10 cellular contexts compared by ENCODE assay signal in the genomic region with DNA sequence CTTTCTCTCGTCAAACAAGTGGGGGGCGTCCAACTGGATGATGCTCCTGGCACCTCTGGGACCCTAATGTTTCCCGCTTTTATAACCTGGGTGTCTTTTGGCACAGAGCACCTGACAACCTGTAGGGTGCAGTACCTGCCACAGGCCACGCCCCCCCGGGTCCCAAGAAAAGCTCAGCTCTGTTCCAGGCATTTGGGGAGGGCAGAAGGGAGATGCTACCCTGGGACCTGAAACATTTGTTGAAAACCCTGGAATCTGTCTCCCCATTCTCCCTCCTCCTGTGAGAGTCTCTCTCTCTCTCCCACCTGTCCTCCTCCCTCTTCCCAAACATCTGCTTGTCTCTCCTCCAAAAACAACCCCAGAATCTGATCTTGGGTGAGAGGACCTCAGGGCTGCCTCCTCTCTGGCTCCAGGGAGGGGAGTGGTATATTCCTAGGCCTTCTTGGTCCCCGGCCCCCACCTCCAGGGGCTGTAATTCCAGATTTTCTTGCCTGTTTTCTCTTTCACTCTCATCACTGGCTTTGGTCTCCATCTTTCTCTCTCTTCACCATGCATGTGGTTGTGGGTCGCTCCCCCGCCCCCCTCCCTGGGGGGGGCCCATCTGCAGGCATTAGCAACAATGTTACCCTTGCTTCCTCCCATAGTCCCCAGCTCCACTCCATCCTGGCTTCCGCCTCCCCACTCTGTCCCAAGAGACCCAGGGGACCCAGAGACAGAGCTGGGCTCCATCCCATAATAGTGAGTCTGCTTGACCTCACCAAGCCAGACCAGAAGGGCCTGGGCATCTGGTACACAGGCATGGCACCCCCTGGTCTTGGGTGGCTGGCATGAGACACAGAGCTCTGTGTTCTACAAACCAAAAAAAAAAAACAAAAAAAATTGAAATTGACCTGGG. TPM values are rescaled to one million over a fixed set of nuclear protein-coding genes. Genes with fewer than 3 reads are reported as not detected.
A peak's percentile ranks its signal among the peaks of the same experiment; 100 is the strongest.
DNase-seq lines count a peak whose midpoint lies in the region; ATAC-seq and TF ChIP-seq lines count a peak whose summit lies in the region.
"Had no signal": no experiment of that assay in that cellular context is flagged by ENCODE, and none has a peak within 500 bp of the region (broad histone marks: within the 10 kb centered on the region; RNA-seq: fewer than 3 reads in every experiment).

No MANE protein-coding gene starts in this region.

- intact Hi-C loops in PC-3 (cut with micrococcal nuclease): loop anchor here (10.0 kb wide), 1 partner anchor 295 kb away; no protein-coding TSS in a partner anchor

- H3K4me1 ChIP-seq in PC-3 (ENCODE audit: insufficient read depth, low read length): peaks cover 43% of the 10 kb centered on the region
- peaks cover 11 to 87% (median 61%) of the 10 kb centered on the region in 3 donors for H3K4me1 ChIP-seq in gastroesophageal sphincter

- H3K36me3 Mint-ChIP-seq in stimulated activated naive B cell treated with anti-CD40 and anti-IgM and Interleukin-4, amounts not matched to agents 10 μg/mL and 1 μg/mL and 100 μg/mL, for 72 hours: peaks cover 0 to 2% of the 10 kb centered on the region in 2 donors

- peak; percentile 30; the same call in 1 of the 2 replicates for TF ChIP-seq CTCF in PC-3 (conservative IDR thresholded peaks at IDR 0.05; ENCODE audit: low read depth, low read length)
- no peak for TF ChIP-seq CTCF in gastroesophageal sphincter (IDR thresholded peaks at IDR 0.05)

- DNase-seq in NCI-H82 (lab: John Stamatoyannopoulos, UW) (peak; percentile 65), NCI-H82 treated with DMSO at 0.1 percent for 48 hours (lab: John Stamatoyannopoulos, UW; ENCODE audit: unreplicated experiment) (no peak), PC-3 (peak; percentile 29), OCI-M1 (lab: John Stamatoyannopoulos, UW) (no peak)
- no peak for DNase-seq in stimulated activated naive B cell treated with anti-CD40 and anti-IgM and Interleukin-4, amounts not matched to agents 10 μg/mL and 1 μg/mL and 100 μg/mL, for 72 hours
- DNase-seq: MM.1S had no signal

- H3K27me3 Mint-ChIP-seq in stimulated activated naive B cell treated with anti-CD40 and anti-IgM and Interleukin-4, amounts not matched to agents 10 μg/mL and 1 μg/mL and 100 μg/mL, for 72 hours: no peaks in the 10 kb centered on the region

- no peak for TF ChIP-seq POLR2A in gastroesophageal sphincter (IDR thresholded peaks at IDR 0.05)

- no peak overlapping the region for H2AFZ ChIP-seq in PC-3 (ENCODE audit: low read length)

- H3K4me1 Mint-ChIP-seq in stimulated activated naive B cell treated with anti-CD40 and anti-IgM and Interleukin-4, amounts not matched to agents 10 μg/mL and 1 μg/mL and 100 μg/mL, for 72 hours: peaks cover 0 to 41% of the 10 kb centered on the region in 2 donors

- H3K36me3 ChIP-seq in PC-3 (ENCODE audit: low read depth, low read length) (no peaks in the 10 kb centered on the region), gastroesophageal sphincter (no peaks in the 10 kb centered on the region)

- POLR2A ChIA-PET in PC-3 (lab: Charles Lee; ENCODE audit: unreplicated experiment): interaction anchor here (0.6 to 0.7 kb wide), 4 partner anchors 24 to 185 kb away, joined by 3 to 13 read pairs (median 6); no protein-coding TSS in a partner anchor

- CTCF ChIA-PET in PC-3 (lab: Charles Lee): interaction anchor here (0.6 to 1.2 kb wide), 2 partner anchors 35 to 67 kb away, joined by 7 to 8 read pairs; no protein-coding TSS in a partner anchor

- 26 to 32% methylated on average over 3 to 4 of the region's 9 CpGs for WGBS in gastroesophageal sphincter (ENCODE audit: low coverage in 1 of 2), 2 donors

- H3K79me2 ChIP-seq in PC-3 (ENCODE audit: low read length): peaks cover 88% of the 10 kb centered on the region

- H3K4me3 ChIP-seq in PC-3 (ENCODE audit: low read length) (peak overlapping the region; percentile 48; the same call in 1 of the 2 replicates), gastroesophageal sphincter (peak overlapping the region in 1 of 2 donors; percentile 34)

- TF ChIP-seq EP300 in gastroesophageal sphincter (IDR thresholded peaks at IDR 0.05): no peak

- peak overlapping the region; percentile 33 for H3K27ac Mint-ChIP-seq in stimulated activated naive B cell treated with anti-CD40 and anti-IgM and Interleukin-4, amounts not matched to agents 10 μg/mL and 1 μg/mL and 100 μg/mL, for 72 hours

- H4K20me1 ChIP-seq in PC-3 (ENCODE audit: low read length): peaks cover 66% of the 10 kb centered on the region

- H3K27ac ChIP-seq in PC-3 (ENCODE audit: low read length): no peak overlapping the region
- peak overlapping the region; percentile 10 to 95 (median 92) for H3K27ac ChIP-seq in gastroesophageal sphincter
- H3K27ac ChIP-seq: VCaP had no signal

- no TSS peak for BruUV-seq in PC-3 (replicated peaks; lab: Mats Ljungman, UMichigan)

- no peaks in the 10 kb centered on the region for H3F3A ChIP-seq in PC-3 (ENCODE audit: low read length, unreplicated experiment)

- no peak for ATAC-seq in PC-3
- ATAC-seq in gastroesophageal sphincter: no peak
- ATAC-seq in stimulated activated naive B cell treated with anti-CD40 and anti-IgM and Interleukin-4, amounts not matched to agents 10 μg/mL and 1 μg/mL and 100 μg/mL, for 72 hours (replicated peaks): no peak
- no peak for ATAC-seq in HG03520 (IDR thresholded peaks at IDR 0.05; ENCODE audit: unreplicated experiment)
- no peak for ATAC-seq in GM21576 (IDR thresholded peaks at IDR 0.05; ENCODE audit: unreplicated experiment)

- no peaks in the 10 kb centered on the region for H3K9me3 ChIP-seq in PC-3 (ENCODE audit: low read length)
- no peaks in the 10 kb centered on the region for H3K9me3 ChIP-seq in gastroesophageal sphincter

- H3K27me3 ChIP-seq in PC-3 (ENCODE audit: low read length) (no peaks in the 10 kb centered on the region), gastroesophageal sphincter (no peaks in the 10 kb centered on the region)

- no peaks in the 10 kb centered on the region for H3K9me2 ChIP-seq in PC-3 (replicated peaks; ENCODE audit: low read length)

- H3K9ac ChIP-seq in PC-3 (ENCODE audit: low read length): no peak overlapping the region

- peak overlapping the region; percentile 75 for H3K4me2 ChIP-seq in PC-3 (ENCODE audit: low read length)

- H3K4me3 Mint-ChIP-seq in stimulated activated naive B cell treated with anti-CD40 and anti-IgM and Interleukin-4, amounts not matched to agents 10 μg/mL and 1 μg/mL and 100 μg/mL, for 72 hours: peak overlapping the region; percentile 48 to 67

- no peaks in the 10 kb centered on the region for H3K9me3 Mint-ChIP-seq in stimulated activated naive B cell treated with anti-CD40 and anti-IgM and Interleukin-4, amounts not matched to agents 10 μg/mL and 1 μg/mL and 100 μg/mL, for 72 hours

RNA-seq across cellular contexts. Expression of gene AHDC1, which starts 4.1 kb away (rescaled TPM):
- total RNA-seq in PC-3 (2014; rRNA removed) (15.2 and 20.4 TPM in 2 replicates), gastroesophageal sphincter (10 to 100 TPM; 18.2 to 50.3 (median 27.7) TPM)

RNA-seq across cellular contexts. Expression of gene FGR, which starts 35.1 kb away (rescaled TPM):
- total RNA-seq in PC-3 (2014; rRNA removed): not detected in 2 replicates
- total RNA-seq in gastroesophageal sphincter: 10 to 100 TPM in 3 of 4 donors, 1 to 10 TPM in 1; 9.2 to 17.8 (median 10.1) TPM

Comparison
In these comparisons a context has a peak if more than half of its experiments do, and no peak if none do; other contexts are left out.
1. DNase-seq: peak in NCI-H82 (single experiment) and PC-3 (single experiment); none in NCI-H82 treated with DMSO at 0.1 percent for 48 hours (single experiment), stimulated activated naive B cell treated with anti-CD40 and anti-IgM and Interleukin-4, amounts not matched to agents 10 μg/mL and 1 μg/mL and 100 μg/mL, for 72 hours (single experiment) and OCI-M1 (single experiment).
2. RNA of gene FGR, which starts 35.1 kb away (total RNA-seq): 9.2 to 17.8 TPM in gastroesophageal sphincter; not detected in PC-3; every median in the first group is over 10 times any median in the second.